23 cellular contexts compared by ENCODE assay signal in the genomic region with DNA sequence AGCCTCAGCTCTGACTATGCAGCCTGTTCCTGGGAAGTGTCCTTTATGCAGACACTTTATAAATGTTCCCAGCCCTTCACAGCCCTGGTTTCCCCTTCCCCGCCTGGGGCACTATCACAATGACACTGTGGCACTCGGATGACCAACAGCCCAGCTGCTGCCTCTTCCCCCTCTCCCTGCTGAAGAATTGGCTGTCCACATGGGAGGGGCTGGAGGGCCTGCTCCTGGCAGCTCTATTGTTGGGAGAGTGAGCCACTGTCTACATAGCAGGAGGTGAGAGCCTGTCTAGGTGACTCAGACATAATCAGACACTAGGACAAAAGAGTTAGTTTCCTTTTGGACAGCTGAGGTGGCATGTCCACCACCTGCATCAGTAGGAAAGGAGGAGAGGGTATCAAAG.
DNase-seq lines count a peak whose midpoint lies in the region; ATAC-seq, FAIRE-seq and TF ChIP-seq lines count a peak whose summit lies in the region.
"Had no signal": no experiment of that assay in that cellular context is flagged by ENCODE, and none has a peak within 500 bp of the region (broad histone marks: within the 10 kb centered on the region; RNA-seq: fewer than 3 reads in every experiment).

No MANE protein-coding gene starts in this region.

- H3K27ac Mint-ChIP-seq in T-cell = no peak overlapping the region
- H3K27ac Mint-ChIP-seq in type B pancreatic cell = no peak overlapping the region

- H3K27ac ChIP-seq in PC-9 = no peak overlapping the region
- no peak overlapping the region for H3K27ac ChIP-seq in endothelial cell of umbilical vein (ENCODE audit: insufficient read depth, low read depth, low read length)
- peak overlapping the region; percentile 30 for H3K27ac ChIP-seq in psoas muscle
- H3K27ac ChIP-seq: left ventricle myocardium inferior, ovary, skin epidermis had no signal

- H2AFZ ChIP-seq in PC-9 (no peak overlapping the region), endothelial cell of umbilical vein (ENCODE audit: low read depth, low read length) (no peak overlapping the region)

- no peaks in the 10 kb centered on the region for H3K36me3 Mint-ChIP-seq in T-cell
- no peaks in the 10 kb centered on the region for H3K36me3 Mint-ChIP-seq in type B pancreatic cell

- H3K9me2 ChIP-seq in PC-9 (ENCODE audit: insufficient read depth) = no peaks in the 10 kb centered on the region

- no peak for TF ChIP-seq POLR2A in endothelial cell of umbilical vein (IDR thresholded peaks at IDR 0.05; ENCODE audit: low read depth, low read length)

- dilution Hi-C loops in endothelial cell of umbilical vein (cut with MboI; ENCODE audit: extremely low pct_ligation_motif_present, low sequenced_read_pairs) = no loop called here

- H3K4me3 Mint-ChIP-seq in T-cell (no peak overlapping the region), type B pancreatic cell (no peak overlapping the region)

- no peaks in the 10 kb centered on the region for H3K9me1 ChIP-seq in endothelial cell of umbilical vein (replicated peaks; ENCODE audit: control insufficient read depth, extremely low read depth, insufficient read depth, low read length)

- H3K27me3 ChIP-seq in PC-9 (ENCODE audit: insufficient read depth, low read depth) (no peaks in the 10 kb centered on the region), endothelial cell of umbilical vein (ENCODE audit: control insufficient read depth in 2 of 2, insufficient read depth in 2 of 2, low read length in 2 of 2) (no peaks in the 10 kb centered on the region), psoas muscle (ENCODE audit: insufficient read depth in 3 of 3, low read length in 2 of 3) (no peaks in the 10 kb centered on the region)
- H3K27me3 ChIP-seq: ovary had no signal

- peaks cover 7% of the 10 kb centered on the region; the same call in 1 of the 2 replicates for H3F3A ChIP-seq in PC-9 (ENCODE audit: insufficient read depth, low read depth)

- CTCF ChIA-PET in PC-9 (lab: Charles Lee) (interaction anchor here (0.6 to 0.7 kb wide), 2 partner anchors 44 to 135 kb away, joined by 3 read pairs; no protein-coding TSS in a partner anchor), endothelial cell of umbilical vein (lab: Charles Lee) (interaction anchor here (1.1 to 1.6 kb wide), 3 partner anchors 11 to 442 kb away, joined by 3 to 5 read pairs (median 5); no protein-coding TSS in a partner anchor), T-cell (lab: Charles Lee) (no interaction called here)

- no peaks in the 10 kb centered on the region for H3K36me3 ChIP-seq in PC-9 (ENCODE audit: low read depth)
- peaks cover 0 to 41% of the 10 kb centered on the region in 2 experiments for H3K36me3 ChIP-seq in endothelial cell of umbilical vein (ENCODE audit: control insufficient read depth in 2 of 2, extremely low read depth in 1 of 2, insufficient read depth in 2 of 2, low read length in 2 of 2)
- H3K36me3 ChIP-seq in psoas muscle (ENCODE audit: insufficient read depth in 1 of 2, low read depth in 1 of 2) = no peaks in the 10 kb centered on the region
- H3K36me3 ChIP-seq: ovary had no signal

- intact Hi-C loops in PC-9 (cut with micrococcal nuclease; ENCODE audit: unreplicated experiment) (loop anchor here (1.0 to 2.0 kb wide), 2 partner anchors 22 to 111 kb away; no protein-coding TSS in a partner anchor), endothelial cell of umbilical vein (cut with micrococcal nuclease) (no loop called here), psoas muscle (cut with DNase I) (no loop called here)

- H4K20me1 ChIP-seq in PC-9 (ENCODE audit: insufficient read depth) = no peaks in the 10 kb centered on the region
- no peaks in the 10 kb centered on the region for H4K20me1 ChIP-seq in endothelial cell of umbilical vein (replicated peaks; ENCODE audit: control insufficient read depth, extremely low read depth, insufficient read depth, low read length)

- TF ChIP-seq CTCF in PC-9 (conservative IDR thresholded peaks at IDR 0.05) (no peak), endothelial cell of umbilical vein (IDR thresholded peaks at IDR 0.05; ENCODE audit: extremely low read depth in 1 of 2, insufficient read depth in 1 of 2, low read depth in 1 of 2, low read length in 2 of 2) (no peak), psoas muscle (IDR thresholded peaks at IDR 0.05) (no peak), type B pancreatic cell (conservative IDR thresholded peaks at IDR 0.05) (no peak)

- no peaks in the 10 kb centered on the region for H3K9me3 Mint-ChIP-seq in T-cell
- H3K9me3 Mint-ChIP-seq in type B pancreatic cell = no peaks in the 10 kb centered on the region

- peak; percentile 80 to 96 (median 94) for ATAC-seq in psoas muscle
- no peak for ATAC-seq in T-cell (replicated peaks in 1 of 4)

- no peaks in the 10 kb centered on the region for H3K9me3 ChIP-seq in PC-9 (ENCODE audit: insufficient read depth, low read depth)
- H3K9me3 ChIP-seq in endothelial cell of umbilical vein (replicated peaks; ENCODE audit: control insufficient read depth, insufficient read depth, low read length) = no peaks in the 10 kb centered on the region
- no peaks in the 10 kb centered on the region for H3K9me3 ChIP-seq in psoas muscle
- H3K9me3 ChIP-seq: left ventricle myocardium inferior, ovary had no signal

- DNase-seq in ELF-1 (ENCODE audit: low read depth, low spot score) = peak; percentile 71
- peak; percentile 77 to 85 for DNase-seq in PC-9
- DNase-seq in endothelial cell of umbilical vein (ENCODE audit: low read depth, low spot score) = peak; percentile 41
- DNase-seq in psoas muscle = peak in 1 of 2 donors; percentile 61
- no peak for DNase-seq in T-cell
- no peak for DNase-seq in activated gamma-delta T cell (lab: John Stamatoyannopoulos, UW)
- no peak for DNase-seq in type B pancreatic cell (ENCODE audit: extremely low spot score, unreplicated experiment)
- DNase-seq: activated CD4-positive, alpha-beta T cell treated with anti-CD3 and anti-CD28 coated beads, Interleukin-2, amount 50 U/mL, for 48 hours; activated naive CD4-positive, alpha-beta T cell treated with Interleukin-2 at 50 U/mL for 16 hours; activated T-cell treated with anti-CD3 and anti-CD28 coated beads for 4 hours; aorta; left ventricle myocardium inferior; NCI-H1105 treated with DMSO at 0.1 percent for 48 hours; NCI-H2171; ovary; RPMI8226; stimulated activated CD4-positive, alpha-beta T cell treated with anti-CD3 and anti-CD28 coated beads, Interleukin-4, amount 100 ng/mL, for 24 hours had no signal

- H3K79me2 ChIP-seq in PC-9 (ENCODE audit: low read depth) (no peaks in the 10 kb centered on the region), endothelial cell of umbilical vein (ENCODE audit: control insufficient read depth, insufficient read depth, low read length) (no peaks in the 10 kb centered on the region)

- peaks cover 0 to 3% of the 10 kb centered on the region in 2 donors for H3K27me3 Mint-ChIP-seq in T-cell
- H3K27me3 Mint-ChIP-seq in type B pancreatic cell = no peaks in the 10 kb centered on the region

- no peaks in the 10 kb centered on the region for H3K4me1 Mint-ChIP-seq in T-cell
- no peaks in the 10 kb centered on the region for H3K4me1 Mint-ChIP-seq in type B pancreatic cell (ENCODE audit: unreplicated experiment)

- BruUV-seq in PC-9 (replicated peaks; lab: Mats Ljungman, UMichigan) (no TSS peak), endothelial cell of umbilical vein (replicated peaks; lab: Mats Ljungman, UMichigan) (no TSS peak)

- POLR2A ChIA-PET in PC-9 (lab: Charles Lee; ENCODE audit: unreplicated experiment) = no interaction called here
- POLR2A ChIA-PET in endothelial cell of umbilical vein (lab: Charles Lee) = no interaction called here
- POLR2A ChIA-PET in T-cell (lab: Charles Lee) = no interaction called here

- H3K4me2 ChIP-seq in PC-9 (0 out of 2 replicates have a peak overlapping the region, but pooled peaks have one; percentile 3), endothelial cell of umbilical vein (ENCODE audit: insufficient read depth, low read length) (no peak overlapping the region)

- H3K4me3 ChIP-seq in PC-9 (no peak overlapping the region), endothelial cell of umbilical vein (replicated peaks in 1 of 3; ENCODE audit: insufficient read depth in 1 of 3, low read depth in 1 of 3, low read length in 3 of 3) (no peak overlapping the region), psoas muscle (no peak overlapping the region)
- H3K4me3 ChIP-seq: left ventricle myocardium inferior, ovary, skin epidermis had no signal

- H3K9ac ChIP-seq in endothelial cell of umbilical vein (replicated peaks; ENCODE audit: extremely low read depth, insufficient read depth, low read length) = no peak overlapping the region

- 48 to 64% (median 59%) methylated on average over 2 of the region's 2 CpGs for WGBS in psoas muscle, 3 donors

- H3K4me1 ChIP-seq in PC-9 (replicated peaks; ENCODE audit: insufficient read depth) = peaks cover 56% of the 10 kb centered on the region
- peaks cover 15% of the 10 kb centered on the region for H3K4me1 ChIP-seq in endothelial cell of umbilical vein (ENCODE audit: control insufficient read depth, extremely low read depth, insufficient read depth, low read length)
- no peaks in the 10 kb centered on the region for H3K4me1 ChIP-seq in psoas muscle

- peak; percentile 78 for FAIRE-seq in endothelial cell of umbilical vein (lab: Jason Lieb, UNC)
- FAIRE-seq: colon, D721Med, frontal cortex, GM12891, HTR-8/SVneo had no signal

TF ChIP-seq in endothelial cell of umbilical vein, 7 proteins besides CTCF, POLR2A, EP300 and RAD21:
- TF ChIP-seq EZH2 (IDR thresholded peaks at IDR 0.05; ENCODE audit: borderline replicate concordance, low read depth, low read length, severe bottlenecking) (no peak), MYC (IDR thresholded peaks at IDR 0.05; ENCODE audit: low read depth, low read length) (no peak), FOS (IDR thresholded peaks at IDR 0.05; ENCODE audit: borderline replicate concordance, insufficient read depth, low read length) (peak; percentile 72)

Comparison
In these comparisons a context has a peak if more than half of its experiments do, and no peak if none do; other contexts are left out.
1. DNase-seq: peak in ELF-1 (single experiment), PC-9 (2 of 2) and endothelial cell of umbilical vein (single experiment); none in T-cell (0 of 34), activated gamma-delta T cell (single experiment) and type B pancreatic cell (single experiment).
2. ATAC-seq: peak in psoas muscle (4 of 4); none in T-cell (0 of 4).
3. CTCF ChIA-PET loops: an anchor here in PC-9 (0.6 to 0.7 kb wide) and endothelial cell of umbilical vein (1.1 to 1.6 kb wide); none called in T-cell.